Comparison of ENCODE assay signal across 1 cellular context in genomic region chr1:156743367-156744302, GRCh38.
TF ChIP-seq lines count a peak whose summit lies in the region.

No MANE protein-coding gene starts in this region.

TF ChIP-seq in HEK293, 187 proteins besides CTCF, POLR2A, EP300 and RAD21:
- TF ChIP-seq ZNF133 (tag by site-specific recombination; IDR thresholded peaks at IDR 0.05) (no peak), ZBTB17 (tag by site-specific recombination; IDR thresholded peaks at IDR 0.05) (no peak), ZNF221 (tag by site-specific recombination; IDR thresholded peaks at IDR 0.05; ENCODE audit: borderline replicate concordance) (no peak), ZSCAN18 (tag by site-specific recombination; IDR thresholded peaks at IDR 0.05) (no peak), ZNF513 (tag by site-specific recombination; IDR thresholded peaks at IDR 0.05) (peak; percentile 73), HIC1 (tag by site-specific recombination; IDR thresholded peaks at IDR 0.05) (no peak), GLIS2 (tag by site-specific recombination; IDR thresholded peaks at IDR 0.05) (peak; percentile 41), INSM2 (tag by site-specific recombination; IDR thresholded peaks at IDR 0.05) (no peak), ZNF169 (tag by site-specific recombination; IDR thresholded peaks at IDR 0.05) (no peak), ZFP3 (tag by site-specific recombination; IDR thresholded peaks at IDR 0.05; ENCODE audit: low read depth) (no peak), ZNF530 (tag by site-specific recombination; IDR thresholded peaks at IDR 0.05; ENCODE audit: low read depth) (no peak), ZNF629 (tag by site-specific recombination; IDR thresholded peaks at IDR 0.05) (no peak), ZBTB8A (tag by site-specific recombination; IDR thresholded peaks at IDR 0.05) (no peak), PRDM4 (tag by site-specific recombination; IDR thresholded peaks at IDR 0.05) (no peak), ZNF19 (tag by site-specific recombination; IDR thresholded peaks at IDR 0.05; ENCODE audit: low read depth) (no peak), ZNF658 (tag by site-specific recombination; IDR thresholded peaks at IDR 0.05) (no peak), ZNF677 (tag by site-specific recombination; IDR thresholded peaks at IDR 0.05) (no peak), ZNF473 (tag by site-specific recombination; IDR thresholded peaks at IDR 0.05) (no peak), SCRT2 (tag by site-specific recombination; IDR thresholded peaks at IDR 0.05) (no peak), IKZF3 (tag by site-specific recombination; IDR thresholded peaks at IDR 0.05) (no peak), GFI1B (tag by site-specific recombination; IDR thresholded peaks at IDR 0.05) (no peak), EGR2 (tag by site-specific recombination; IDR thresholded peaks at IDR 0.05; ENCODE audit: low read depth) (peak; percentile 64), ZNF112 (tag by site-specific recombination; IDR thresholded peaks at IDR 0.05) (no peak), ZNF555 (tag by site-specific recombination; conservative IDR thresholded peaks at IDR 0.05) (no peak), ATF2 (tag by site-specific recombination; IDR thresholded peaks at IDR 0.05; ENCODE audit: low read depth) (no peak), ZNF302 (tag by site-specific recombination; IDR thresholded peaks at IDR 0.05; ENCODE audit: low read depth) (no peak), ZNF2 (tag by site-specific recombination; IDR thresholded peaks at IDR 0.05) (no peak), ZFHX2 (tag by site-specific recombination; conservative IDR thresholded peaks at IDR 0.05) (peak; percentile 74), ZSCAN30 (tag by site-specific recombination; IDR thresholded peaks at IDR 0.05) (no peak)
TF ChIP-seq in HEK293: peak in this region for 4.
